In genomic region chr11:7167976-7168740, GRCh38 we compare ENCODE assay signal across 24 cellular contexts.
DNase-seq lines count a peak whose midpoint lies in the region; ATAC-seq, FAIRE-seq and TF ChIP-seq lines count a peak whose summit lies in the region.
"Had no signal": no experiment of that assay in that cellular context is flagged by ENCODE, and none has a peak within 500 bp of the region (broad histone marks: within the 10 kb centered on the region; RNA-seq: fewer than 3 reads in every experiment).

No MANE protein-coding gene starts in this region.

- 8% methylated on average over 2 of the region's 2 CpGs for WGBS in A549 (ENCODE audit: missing lambda C conversion rate)

- H3K4me1 ChIP-seq in A549 (no peaks in the 10 kb centered on the region), HCT116 (ENCODE audit: control insufficient read depth in 1 of 2, insufficient read depth in 2 of 2, low read length in 2 of 2) (no peaks in the 10 kb centered on the region)
- H3K4me1 ChIP-seq: parathyroid adenoma had no signal

- RAD21 ChIA-PET in HCT116 (lab: Charles Lee; ENCODE audit: low non-redundant PET in 1 of 2, low total read pairs in 2 of 2, uncharacterized antibody in 2 of 2, unreplicated experiment in 2 of 2) = no interaction called here

- H3K9me2 ChIP-seq in HCT116 (ENCODE audit: insufficient read depth) = no peaks in the 10 kb centered on the region

- TF ChIP-seq POLR2A in A549 (IDR thresholded peaks at IDR 0.05; ENCODE audit: low read length) (no peak), HCT116 (IDR thresholded peaks at IDR 0.05; ENCODE audit: borderline replicate concordance, extremely low read depth, insufficient read depth, insufficient read length) (no peak)

- TF ChIP-seq EP300 in A549 (IDR thresholded peaks at IDR 0.05) = no peak

- POLR2A ChIA-PET in A549 (lab: Yijun Ruan, JAX) = no interaction called here
- POLR2A ChIA-PET in HCT116 (lab: Charles Lee) = no interaction called here

- H3K27me3 ChIP-seq in HCT116 (ENCODE audit: insufficient read depth, low read length) (peaks cover 5% of the 10 kb centered on the region; the same call in 1 of the 2 replicates), WERI-Rb-1 (ENCODE audit: insufficient read depth, low read depth, severe bottlenecking) (peaks cover 4% of the 10 kb centered on the region)
- H3K27me3 ChIP-seq: sigmoid colon had no signal

- no peak overlapping the region for H3K4me3 ChIP-seq in A549
- no peak overlapping the region for H3K4me3 ChIP-seq in HCT116 (replicated peaks in 1 of 2; ENCODE audit: low read depth in 1 of 2, low read length in 2 of 2)
- H3K4me3 ChIP-seq in WERI-Rb-1 (ENCODE audit: low read depth, low read length) = no peak overlapping the region
- H3K4me3 ChIP-seq: sigmoid colon had no signal

- H2AFZ ChIP-seq in HCT116 (ENCODE audit: low read depth, low read length, poor library complexity, severe bottlenecking) = no peak overlapping the region
- H2AFZ ChIP-seq: parathyroid adenoma had no signal

- intact Hi-C loops in HCT116 (cut with micrococcal nuclease) = no loop called here

- no TSS peak for BruUV-seq in HCT116 (replicated peaks; lab: Mats Ljungman, UMichigan)

- H3K9ac ChIP-seq in HCT116 (ENCODE audit: low read length) = no peak overlapping the region
- H3K9ac ChIP-seq: parathyroid adenoma had no signal

- H3K27ac ChIP-seq in A549 (no peak overlapping the region), HCT116 (ENCODE audit: low read depth, low read length) (no peak overlapping the region), WERI-Rb-1 (no peak overlapping the region)
- H3K27ac ChIP-seq: parathyroid adenoma, sigmoid colon had no signal

- no peak for TF ChIP-seq CTCF in A549 (IDR thresholded peaks at IDR 0.05)
- peak in 2 of 3 experiments; percentile 41 to 51; a peak in 4 of 6 replicates for TF ChIP-seq CTCF in HCT116 (IDR thresholded peaks at IDR 0.05 in 2 of 3, conservative IDR thresholded peaks at IDR 0.05 in 1 of 3; ENCODE audit: borderline replicate concordance in 1 of 3, insufficient read depth in 1 of 3, low read depth in 2 of 3, low read length in 2 of 3)
- no peak for TF ChIP-seq CTCF in WERI-Rb-1 (IDR thresholded peaks at IDR 0.05; ENCODE audit: low read depth, low read length)

- peak; percentile 38 to 59; a peak in 1 of 6 replicates for ATAC-seq in A549
- peak; percentile 67; the same call in 1 of the 2 replicates for ATAC-seq in HCT116
- ATAC-seq in GM21528 (IDR thresholded peaks at IDR 0.05; ENCODE audit: low FRiP score, unreplicated experiment) = no peak
- ATAC-seq: activated CD4-positive, CD25-positive, alpha-beta regulatory T cell treated with anti-CD3 and anti-CD28 coated beads, Interleukin-2, amount 50 U/mL, for 24 hours; left colon; natural killer cell had no signal

- no peaks in the 10 kb centered on the region; the same call in 1 of the 2 replicates for H4K20me1 ChIP-seq in HCT116 (ENCODE audit: insufficient read depth)

- H3K9me3 ChIP-seq in A549 = no peaks in the 10 kb centered on the region
- H3K9me3 ChIP-seq in HCT116 (ENCODE audit: control insufficient read depth in 1 of 2, insufficient read depth in 1 of 2, low read depth in 1 of 2, low read length in 2 of 2) = no peaks in the 10 kb centered on the region
- no peaks in the 10 kb centered on the region for H3K9me3 ChIP-seq in WERI-Rb-1 (ENCODE audit: severe bottlenecking)
- H3K9me3 ChIP-seq: sigmoid colon had no signal

- CTCF ChIA-PET in A549 (lab: Yijun Ruan, JAX) (no interaction called here), HCT116 (lab: Charles Lee) (no interaction called here)

- DNase-seq in A549 (ENCODE audit: low read depth in 1 of 2, low spot score in 1 of 2) = no peak
- DNase-seq in HCT116 (ENCODE audit: low read depth, low spot score) = no peak
- peak; percentile 61 for DNase-seq in NCI-H345 (lab: John Stamatoyannopoulos, UW)
- DNase-seq in dermis blood vessel endothelial cell = peak; percentile 11
- DNase-seq in stimulated activated naive CD4-positive, alpha-beta T cell treated with Interleukin-2 at 50 U/mL for 16 hours (lab: John Stamatoyannopoulos, UW) = no peak
- DNase-seq in WERI-Rb-1 = no peak
- no peak for DNase-seq in NCI-H1694 treated with DMSO at 0.1 percent for 48 hours (lab: John Stamatoyannopoulos, UW)
- DNase-seq: activated CD8-positive, alpha-beta memory T cell treated with anti-CD3 and anti-CD28 coated beads for 24 hours; activated naive CD4-positive, alpha-beta T cell treated with anti-CD3 and anti-CD28 coated beads for 36 hours; activated T-cell treated with anti-CD3 and anti-CD28 coated beads, Interleukin-2, amount 50 U/mL, for 48 hours; aorta; cerebellar nuclear complex; effector CD4-positive, alpha-beta T cell; GF-D8; left colon; natural killer cell; NCI-H1436 treated with DMSO at 0.1 percent for 48 hours; NCI-H446 treated with DMSO at 0.1 percent for 48 hours; sigmoid colon; T1000 had no signal

- H3K36me3 ChIP-seq in HCT116 (ENCODE audit: control insufficient read depth in 1 of 2, insufficient read depth in 2 of 2, low read length in 2 of 2) (no peaks in the 10 kb centered on the region), WERI-Rb-1 (no peaks in the 10 kb centered on the region)
- H3K36me3 ChIP-seq: sigmoid colon had no signal

- no peaks in the 10 kb centered on the region for H3K79me2 ChIP-seq in HCT116 (ENCODE audit: insufficient read depth, low read length)
- H3K79me2 ChIP-seq: parathyroid adenoma had no signal

- H3K4me2 ChIP-seq in A549 (no peak overlapping the region), HCT116 (ENCODE audit: low read length) (no peak overlapping the region)

- no peak for FAIRE-seq in A549 (lab: Jason Lieb, UNC)
- FAIRE-seq: GM12891 had no signal

- TF ChIP-seq RAD21 in A549 (conservative IDR thresholded peaks at IDR 0.05 in 1 of 2, IDR thresholded peaks at IDR 0.05 in 1 of 2) (no peak), HCT116 (IDR thresholded peaks at IDR 0.05; ENCODE audit: low read depth) (no peak)

TF ChIP-seq in A549, 52 proteins besides CTCF, POLR2A, EP300 and RAD21 (continues in another document):
- TF ChIP-seq ATOH8 (CRISPR knock-in tag; IDR thresholded peaks at IDR 0.05; ENCODE audit: low read depth) (no peak), BHLHE40 (IDR thresholded peaks at IDR 0.05; ENCODE audit: low read depth, low read length) (no peak), NPAS2 (CRISPR knock-in tag; IDR thresholded peaks at IDR 0.05; ENCODE audit: borderline replicate concordance) (no peak), MAX (IDR thresholded peaks at IDR 0.05) (no peak), GATA3 (IDR thresholded peaks at IDR 0.05; ENCODE audit: borderline replicate concordance) (no peak), JUNB (IDR thresholded peaks at IDR 0.05) (no peak), KDM1A (IDR thresholded peaks at IDR 0.05; ENCODE audit: low read depth) (no peak), ZSCAN20 (CRISPR knock-in tag; IDR thresholded peaks at IDR 0.05) (no peak), FOXS1 (CRISPR knock-in tag; IDR thresholded peaks at IDR 0.05) (no peak), HOXA7 (CRISPR knock-in tag; IDR thresholded peaks at IDR 0.05) (no peak), CHD4 (IDR thresholded peaks at IDR 0.05; ENCODE audit: borderline replicate concordance) (no peak), RFX5 (IDR thresholded peaks at IDR 0.05) (no peak), HES2 (IDR thresholded peaks at IDR 0.05) (no peak), HOXB5 (CRISPR knock-in tag; IDR thresholded peaks at IDR 0.05) (no peak)

TF ChIP-seq in HCT116, 20 proteins besides CTCF, POLR2A, EP300 and RAD21:
- TF ChIP-seq ATF3 (IDR thresholded peaks at IDR 0.05) (no peak), SIN3A (IDR thresholded peaks at IDR 0.05; ENCODE audit: low read depth) (no peak), EZH2phosphoT487 (IDR thresholded peaks at IDR 0.05; ENCODE audit: borderline replicate concordance) (no peak), CBX3 (IDR thresholded peaks at IDR 0.05; ENCODE audit: low read depth) (no peak), EGR1 (IDR thresholded peaks at IDR 0.05; ENCODE audit: low read depth) (no peak), EZH2 (IDR thresholded peaks at IDR 0.05) (no peak), CEBPB (IDR thresholded peaks at IDR 0.05; ENCODE audit: low read depth) (no peak), ELF1 (IDR thresholded peaks at IDR 0.05; ENCODE audit: borderline replicate concordance, low read depth) (no peak), POLR2AphosphoS5 (IDR thresholded peaks at IDR 0.05; ENCODE audit: low read depth, low read length) (no peak), ZFX (IDR thresholded peaks at IDR 0.05) (no peak), FOSL1 (IDR thresholded peaks at IDR 0.05; ENCODE audit: low read depth) (no peak), ZBTB33 (IDR thresholded peaks at IDR 0.05; ENCODE audit: extremely low read depth, insufficient replicate concordance, low read length) (no peak)
TF ChIP-seq in HCT116: peak in this region for 0.

Comparison
In these comparisons a context has a peak if more than half of its experiments do, and no peak if none do; other contexts are left out.
1. DNase-seq: peak in NCI-H345 (single experiment) and dermis blood vessel endothelial cell (single experiment); none in A549 (0 of 2), HCT116 (single experiment), stimulated activated naive CD4-positive, alpha-beta T cell treated with Interleukin-2 at 50 U/mL for 16 hours (single experiment), WERI-Rb-1 (single experiment) and NCI-H1694 treated with DMSO at 0.1 percent for 48 hours (single experiment).
2. CTCF ChIP-seq: peak in HCT116 (2 of 3); none in A549 (single experiment) and WERI-Rb-1 (single experiment).
3. Of the 6 proteins assayed by ChIP-seq in both A549 and HCT116: peak only in A549: none; only in HCT116: CTCF; in both: none; in neither: 5.